ENCODE assay signal across 28 cellular contexts in genomic region chr5:92911851-92912250, GRCh38.
"Had no signal": no experiment of that assay in that cellular context is flagged by ENCODE, and none has a peak within 500 bp of the region (broad histone marks: within the 10 kb centered on the region; RNA-seq: fewer than 3 reads in every experiment).

No MANE protein-coding gene starts in this region.

- H3K27ac ChIP-seq: cardiac muscle cell, Peyer's patch had no signal

- H3K27me3 ChIP-seq: Peyer's patch had no signal

- H3K9me3 ChIP-seq: Peyer's patch had no signal

- ATAC-seq: activated CD4-positive, alpha-beta T cell treated with anti-CD3 and anti-CD28 coated beads for 36 hours; activated CD4-positive, CD25-positive, alpha-beta regulatory T cell treated with anti-CD3 and anti-CD28 coated beads, Interleukin-2, amount 50 U/mL, for 24 hours; activated CD8-positive, alpha-beta T cell treated with anti-CD3 and anti-CD28 coated beads, Interleukin-2, amount 10 ng/mL, durations not matched to agents 7 days and 5 days; activated naive CD8-positive, alpha-beta T cell treated with anti-CD3 and anti-CD28 coated beads, Interleukin-2, amount 50 U/mL, for 24 hours; activated T-cell treated with anti-CD3 and anti-CD28 coated beads, Interleukin-2, amount 50 U/mL, for 4 hours; PC-3 had no signal

- H3K4me1 Mint-ChIP-seq: activated CD4-positive, alpha-beta T cell treated with anti-CD3 and anti-CD28 coated beads for 36 hours; activated CD4-positive, alpha-beta T cell treated with anti-CD3 and anti-CD28 coated beads, Interleukin-2, amount 10 ng/mL, durations not matched to agents 7 days and 5 days; activated naive CD4-positive, alpha-beta T cell treated with anti-CD3 and anti-CD28 coated beads, Interleukin-2, amount 10 ng/mL, durations not matched to agents 7 days and 5 days; activated naive CD8-positive, alpha-beta T cell treated with anti-CD3 and anti-CD28 coated beads, Interleukin-2, amount 50 U/mL, for 24 hours; central memory CD8-positive, alpha-beta T cell had no signal

- H3K27me3 Mint-ChIP-seq: activated CD4-positive, alpha-beta T cell treated with anti-CD3 and anti-CD28 coated beads, Interleukin-2, amount 10 ng/mL, durations not matched to agents 7 days and 5 days; activated naive CD4-positive, alpha-beta T cell treated with anti-CD3 and anti-CD28 coated beads, Interleukin-2, amount 10 ng/mL, durations not matched to agents 7 days and 5 days; activated naive CD8-positive, alpha-beta T cell; central memory CD8-positive, alpha-beta T cell had no signal

- H3K27ac Mint-ChIP-seq: activated CD4-positive, alpha-beta T cell treated with anti-CD3 and anti-CD28 coated beads for 36 hours; activated CD4-positive, alpha-beta T cell treated with anti-CD3 and anti-CD28 coated beads, Interleukin-2, amount 10 ng/mL, durations not matched to agents 7 days and 5 days; activated CD8-positive, alpha-beta T cell treated with anti-CD3 and anti-CD28 coated beads, Interleukin-2, amount 10 ng/mL, durations not matched to agents 7 days and 5 days; activated naive CD4-positive, alpha-beta T cell treated with anti-CD3 and anti-CD28 coated beads, Interleukin-2, amount 10 ng/mL, durations not matched to agents 7 days and 5 days; activated naive CD8-positive, alpha-beta T cell; activated naive CD8-positive, alpha-beta T cell treated with anti-CD3 and anti-CD28 coated beads, Interleukin-2, amount 50 U/mL, for 24 hours; activated T-helper 1 cell treated with anti-CD3 and anti-CD28 coated beads, Interleukin-12 subunit alpha, Interleukin-12 subunit beta, Interleukin-2, Interleukin-4 antibody, amounts not matched to agents 30 ng/mL and 10 ng/mL and 1 ng/mL, durations not matched to agents 14 hours and 24 hours and 36 hours; T-helper 1 cell treated with Interleukin-12 subunit alpha and Interleukin-12 subunit beta and Interleukin-4 antibody, amounts not matched to agents 30 μg/mL and 1 μg/mL, for 36 hours; T-helper 2 cell treated with Interferon-gamma antibody and Interleukin-4, amounts not matched to agents 5 μg/mL and 100 μg/mL, for 36 hours had no signal

- H3K4me3 Mint-ChIP-seq: activated CD4-positive, alpha-beta T cell treated with anti-CD3 and anti-CD28 coated beads for 36 hours; activated CD4-positive, alpha-beta T cell treated with anti-CD3 and anti-CD28 coated beads, Interleukin-2, amount 10 ng/mL, durations not matched to agents 7 days and 5 days; activated CD8-positive, alpha-beta T cell treated with anti-CD3 and anti-CD28 coated beads, Interleukin-2, amount 10 ng/mL, durations not matched to agents 7 days and 5 days; activated naive CD4-positive, alpha-beta T cell treated with anti-CD3 and anti-CD28 coated beads, Interleukin-2, amount 10 ng/mL, durations not matched to agents 7 days and 5 days; activated naive CD8-positive, alpha-beta T cell; activated naive CD8-positive, alpha-beta T cell treated with anti-CD3 and anti-CD28 coated beads, Interleukin-2, amount 50 U/mL, for 24 hours; activated T-cell treated with anti-CD3 and anti-CD28 coated beads, Interleukin-2, amount 50 U/mL, for 4 hours; activated T-helper 1 cell treated with anti-CD3 and anti-CD28 coated beads, Interleukin-12 subunit alpha, Interleukin-12 subunit beta, Interleukin-2, Interleukin-4 antibody, amounts not matched to agents 30 ng/mL and 10 ng/mL and 1 ng/mL, durations not matched to agents 14 hours and 24 hours and 36 hours; central memory CD8-positive, alpha-beta T cell; T-helper 1 cell treated with Interleukin-12 subunit alpha and Interleukin-12 subunit beta and Interleukin-4 antibody, amounts not matched to agents 30 μg/mL and 1 μg/mL, for 36 hours; T-helper 2 cell treated with Interferon-gamma antibody and Interleukin-4, amounts not matched to agents 5 μg/mL and 100 μg/mL, for 36 hours; WTC11 had no signal

- H3K4me3 ChIP-seq: cardiac muscle cell, Peyer's patch had no signal

- H3K36me3 Mint-ChIP-seq: activated naive CD4-positive, alpha-beta T cell treated with anti-CD3 and anti-CD28 coated beads, Interleukin-2, amount 10 ng/mL, durations not matched to agents 7 days and 5 days; activated naive CD8-positive, alpha-beta T cell; WTC11 had no signal

- H3K4me1 ChIP-seq: Peyer's patch had no signal

- H3K9me3 Mint-ChIP-seq: activated CD4-positive, alpha-beta T cell treated with anti-CD3 and anti-CD28 coated beads, Interleukin-2, amount 10 ng/mL, durations not matched to agents 7 days and 5 days; activated naive CD4-positive, alpha-beta T cell treated with anti-CD3 and anti-CD28 coated beads, Interleukin-2, amount 10 ng/mL, durations not matched to agents 7 days and 5 days; activated T-helper 1 cell treated with anti-CD3 and anti-CD28 coated beads, Interleukin-12 subunit alpha, Interleukin-12 subunit beta, Interleukin-2, Interleukin-4 antibody, amounts not matched to agents 30 ng/mL and 10 ng/mL and 1 ng/mL, durations not matched to agents 14 hours and 24 hours and 36 hours; T-helper 1 cell treated with Interleukin-12 subunit alpha and Interleukin-12 subunit beta and Interleukin-4 antibody, amounts not matched to agents 30 μg/mL and 1 μg/mL, for 36 hours; T-helper 2 cell treated with Interferon-gamma antibody and Interleukin-4, amounts not matched to agents 5 μg/mL and 100 μg/mL, for 36 hours had no signal

- DNase-seq: activated CD4-positive, alpha-beta T cell treated with anti-CD3 and anti-CD28 coated beads for 36 hours; activated CD4-positive, alpha-beta T cell treated with anti-CD3 and anti-CD28 coated beads, Interleukin-2, amount 10 ng/mL, durations not matched to agents 7 days and 5 days; activated CD4-positive, alpha-beta T cell treated with anti-CD3 and anti-CD28 coated beads, Interleukin-2, amount 50 U/mL, for 48 hours; activated CD8-positive, alpha-beta T cell treated with anti-CD3 and anti-CD28 coated beads, Interleukin-2, amount 10 ng/mL, durations not matched to agents 7 days and 5 days; activated gamma-delta T cell treated with Interleukin-2 at 50 U/mL for 16 hours; activated naive CD4-positive, alpha-beta T cell treated with anti-CD3 and anti-CD28 coated beads, Interleukin-2, amount 10 ng/mL, durations not matched to agents 7 days and 5 days; activated naive CD8-positive, alpha-beta T cell treated with anti-CD3 and anti-CD28 coated beads, Interleukin-2, amount 50 U/mL, for 24 hours; activated T-cell treated with anti-CD3 and anti-CD28 coated beads, Interleukin-2, amount 50 U/mL, for 4 hours; anterior cingulate cortex; Karpas-422; NCI-H1105; NCI-H187 treated with DMSO at 0.1 percent for 48 hours; NCI-H2081; NCI-H2227 treated with DMSO at 0.1 percent for 48 hours; NCI-H446 treated with DMSO at 0.1 percent for 48 hours; NK-92 treated with Interleukin-12 subunit alpha and Interleukin-12 subunit beta, amount 100 ng/mL, for 24 hours; PC-3; Peyer's patch; RPMI8226; SIG-M5 had no signal

- H3K36me3 ChIP-seq: cardiac muscle cell, Peyer's patch had no signal
